ENCODE assay signal across 16 cellular contexts in the genomic region with DNA sequence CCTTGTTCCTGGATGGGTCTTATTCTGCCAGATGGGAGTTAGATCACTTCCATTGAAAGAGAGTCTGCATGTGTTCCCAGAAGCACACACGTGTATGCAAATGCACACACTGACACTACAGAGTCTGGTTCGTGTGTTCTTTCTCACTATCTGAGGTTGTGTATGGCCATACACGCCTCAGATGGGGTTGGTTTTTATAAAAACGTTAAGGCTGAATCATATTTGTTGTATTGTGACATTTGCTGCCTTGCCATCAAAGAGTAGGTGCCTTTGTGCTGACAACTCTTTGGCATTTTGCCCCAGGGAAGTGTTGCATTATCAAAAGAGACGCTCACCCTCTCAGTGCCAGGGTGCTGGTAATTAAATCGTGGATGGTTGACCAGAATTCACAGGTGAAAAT. TPM values are rescaled to one million over a fixed set of nuclear protein-coding genes. Genes with fewer than 3 reads are reported as not detected.
DNase-seq lines count a peak whose midpoint lies in the region; ATAC-seq and TF ChIP-seq lines count a peak whose summit lies in the region.
"Had no signal": no experiment of that assay in that cellular context is flagged by ENCODE, and none has a peak within 500 bp of the region (broad histone marks: within the 10 kb centered on the region; RNA-seq: fewer than 3 reads in every experiment).

No MANE protein-coding gene starts in this region.

- H3K79me2 ChIP-seq in SK-N-SH (ENCODE audit: insufficient read depth) = no peaks in the 10 kb centered on the region

- ATAC-seq in heart left ventricle = peak; percentile 20 to 72 (median 60)
- no peak for ATAC-seq in HG03565 (IDR thresholded peaks at IDR 0.05; ENCODE audit: unreplicated experiment)
- ATAC-seq: activated CD8-positive, alpha-beta T cell treated with anti-CD3 and anti-CD28 coated beads, Interleukin-2, amount 10 ng/mL, durations not matched to agents 7 days and 5 days had no signal

- H3F3A ChIP-seq in SK-N-SH (replicated peaks; ENCODE audit: insufficient read depth) = peaks cover 11% of the 10 kb centered on the region

- no peak for TF ChIP-seq EP300 in SK-N-SH (IDR thresholded peaks at IDR 0.05; ENCODE audit: borderline replicate concordance in 1 of 2, low read depth in 1 of 2, low read length in 1 of 2)

- H3K4me3 ChIP-seq in heart left ventricle = no peak overlapping the region
- no peak overlapping the region for H3K4me3 ChIP-seq in right atrium auricular region
- no peak overlapping the region for H3K4me3 ChIP-seq in SK-N-SH (ENCODE audit: low read depth in 2 of 2, low read length in 1 of 2)
- H3K4me3 ChIP-seq: ascending aorta, upper lobe of right lung had no signal

- H3K27me3 ChIP-seq in heart left ventricle = no peaks in the 10 kb centered on the region
- no peaks in the 10 kb centered on the region for H3K27me3 ChIP-seq in right atrium auricular region
- H3K27me3 ChIP-seq in SK-N-SH (ENCODE audit: insufficient read depth) = no peaks in the 10 kb centered on the region
- H3K27me3 ChIP-seq: ascending aorta, upper lobe of right lung had no signal

- TF ChIP-seq RAD21 in SK-N-SH (IDR thresholded peaks at IDR 0.05; ENCODE audit: low read length) = no peak

- H2AFZ ChIP-seq in SK-N-SH (ENCODE audit: low read depth) = no peak overlapping the region

- DNase-seq in heart left ventricle = peak in 2 of 5 donors; percentile 29 to 48
- DNase-seq in right atrium auricular region (ENCODE audit: low spot score) = no peak
- peak; percentile 60 to 84 for DNase-seq in NCI-H2081 (lab: John Stamatoyannopoulos, UW)
- no peak for DNase-seq in SK-N-SH
- peak; percentile 72 for DNase-seq in renal cortical epithelial cell (ENCODE audit: low read depth)
- DNase-seq in CD1c-positive myeloid dendritic cell (ENCODE audit: extremely low spot score) = no peak
- DNase-seq in epidermal melanocyte (ENCODE audit: insufficient read length, low spot score) = no peak
- DNase-seq: activated CD8-positive, alpha-beta T cell treated with anti-CD3 and anti-CD28 coated beads, Interleukin-2, amount 10 ng/mL, durations not matched to agents 7 days and 5 days; activated effector memory CD4-positive, alpha-beta T cell treated with Interleukin-2 at 50 U/mL for 16 hours; effector CD8-positive, alpha-beta T cell; NCI-H187 treated with DMSO at 0.1 percent for 48 hours; retina; stimulated activated CD4-positive, alpha-beta T cell treated with anti-CD3 and anti-CD28 coated beads, Interleukin-2, amount 100 ng/mL, for 48 hours; upper lobe of right lung had no signal

- no peak overlapping the region for H3K9ac ChIP-seq in SK-N-SH

- TF ChIP-seq CTCF in heart left ventricle (IDR thresholded peaks at IDR 0.05) = no peak
- TF ChIP-seq CTCF in right atrium auricular region (IDR thresholded peaks at IDR 0.05) = no peak
- no peak for TF ChIP-seq CTCF in SK-N-SH (IDR thresholded peaks at IDR 0.05)

- WGBS in heart left ventricle, 4 donors = 38 to 48% (median 43%) methylated on average over 6 of the region's 6 CpGs
- WGBS in SK-N-SH (ENCODE audit: low lambda C conversion rate) = 83% methylated on average over 6 of the region's 6 CpGs

- intact Hi-C loops in heart left ventricle (cut with DNase I) = no loop called here

- no peaks in the 10 kb centered on the region for H4K20me1 ChIP-seq in SK-N-SH (ENCODE audit: insufficient read depth)

- POLR2A ChIA-PET in SK-N-SH (lab: Yijun Ruan, JAX) = no interaction called here

- no peaks in the 10 kb centered on the region for H3K9me2 ChIP-seq in SK-N-SH

- H3K4me1 ChIP-seq in heart left ventricle (peaks cover 0 to 20% (median 9%) of the 10 kb centered on the region in 12 donors), right atrium auricular region (no peaks in the 10 kb centered on the region), SK-N-SH (ENCODE audit: control insufficient read depth in 1 of 2, insufficient read depth in 2 of 2, low read depth in 1 of 2, low read length in 1 of 2) (peaks cover 14 to 25% of the 10 kb centered on the region in 2 experiments; a peak in 3 of 4 replicates)
- H3K4me1 ChIP-seq: ascending aorta, upper lobe of right lung had no signal

- no peaks in the 10 kb centered on the region for H3K9me3 ChIP-seq in heart left ventricle
- no peaks in the 10 kb centered on the region for H3K9me3 ChIP-seq in right atrium auricular region
- H3K9me3 ChIP-seq in SK-N-SH = no peaks in the 10 kb centered on the region
- H3K9me3 ChIP-seq: ascending aorta, upper lobe of right lung had no signal

- H3K36me3 ChIP-seq in heart left ventricle (no peaks in the 10 kb centered on the region), right atrium auricular region (no peaks in the 10 kb centered on the region), SK-N-SH (replicated peaks in 1 of 2; ENCODE audit: control insufficient read depth in 1 of 2, insufficient read depth in 2 of 2, low read length in 1 of 2) (no peaks in the 10 kb centered on the region)
- H3K36me3 ChIP-seq: ascending aorta, upper lobe of right lung had no signal

- TF ChIP-seq POLR2A in heart left ventricle (IDR thresholded peaks at IDR 0.05) = no peak

- H3K27ac ChIP-seq in heart left ventricle (no peak overlapping the region), right atrium auricular region (no peak overlapping the region), SK-N-SH (ENCODE audit: low read depth in 2 of 2, low read length in 1 of 2) (no peak overlapping the region; a peak in 1 of 4 replicates)
- H3K27ac ChIP-seq: ascending aorta, upper lobe of right lung had no signal

- no peak overlapping the region for H3K4me2 ChIP-seq in SK-N-SH

- CTCF ChIA-PET in SK-N-SH (lab: Yijun Ruan, JAX) = interaction anchor here (0.9 to 2.4 kb wide), 4 partner anchors 12 to 105 kb away, joined by 3 to 7 read pairs (median 4); no protein-coding TSS in a partner anchor

TF ChIP-seq in SK-N-SH, 30 proteins besides CTCF, POLR2A, EP300 and RAD21:
- TF ChIP-seq, protein P1, sequence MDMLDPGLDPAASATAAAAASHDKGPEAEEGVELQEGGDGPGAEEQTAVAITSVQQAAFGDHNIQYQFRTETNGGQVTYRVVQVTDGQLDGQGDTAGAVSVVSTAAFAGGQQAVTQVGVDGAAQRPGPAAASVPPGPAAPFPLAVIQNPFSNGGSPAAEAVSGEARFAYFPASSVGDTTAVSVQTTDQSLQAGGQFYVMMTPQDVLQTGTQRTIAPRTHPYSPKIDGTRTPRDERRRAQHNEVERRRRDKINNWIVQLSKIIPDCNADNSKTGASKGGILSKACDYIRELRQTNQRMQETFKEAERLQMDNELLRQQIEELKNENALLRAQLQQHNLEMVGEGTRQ (IDR thresholded peaks at IDR 0.05; ENCODE audit: borderline replicate concordance, low read depth, low read length) = no peak
- TF ChIP-seq NFIC (IDR thresholded peaks at IDR 0.05; ENCODE audit: borderline replicate concordance) = peak; percentile 10; the same call in 1 of the 2 replicates
- no peak for TF ChIP-seq MXI1 (IDR thresholded peaks at IDR 0.05; ENCODE audit: low read depth, low read length)
- TF ChIP-seq, protein P2, sequence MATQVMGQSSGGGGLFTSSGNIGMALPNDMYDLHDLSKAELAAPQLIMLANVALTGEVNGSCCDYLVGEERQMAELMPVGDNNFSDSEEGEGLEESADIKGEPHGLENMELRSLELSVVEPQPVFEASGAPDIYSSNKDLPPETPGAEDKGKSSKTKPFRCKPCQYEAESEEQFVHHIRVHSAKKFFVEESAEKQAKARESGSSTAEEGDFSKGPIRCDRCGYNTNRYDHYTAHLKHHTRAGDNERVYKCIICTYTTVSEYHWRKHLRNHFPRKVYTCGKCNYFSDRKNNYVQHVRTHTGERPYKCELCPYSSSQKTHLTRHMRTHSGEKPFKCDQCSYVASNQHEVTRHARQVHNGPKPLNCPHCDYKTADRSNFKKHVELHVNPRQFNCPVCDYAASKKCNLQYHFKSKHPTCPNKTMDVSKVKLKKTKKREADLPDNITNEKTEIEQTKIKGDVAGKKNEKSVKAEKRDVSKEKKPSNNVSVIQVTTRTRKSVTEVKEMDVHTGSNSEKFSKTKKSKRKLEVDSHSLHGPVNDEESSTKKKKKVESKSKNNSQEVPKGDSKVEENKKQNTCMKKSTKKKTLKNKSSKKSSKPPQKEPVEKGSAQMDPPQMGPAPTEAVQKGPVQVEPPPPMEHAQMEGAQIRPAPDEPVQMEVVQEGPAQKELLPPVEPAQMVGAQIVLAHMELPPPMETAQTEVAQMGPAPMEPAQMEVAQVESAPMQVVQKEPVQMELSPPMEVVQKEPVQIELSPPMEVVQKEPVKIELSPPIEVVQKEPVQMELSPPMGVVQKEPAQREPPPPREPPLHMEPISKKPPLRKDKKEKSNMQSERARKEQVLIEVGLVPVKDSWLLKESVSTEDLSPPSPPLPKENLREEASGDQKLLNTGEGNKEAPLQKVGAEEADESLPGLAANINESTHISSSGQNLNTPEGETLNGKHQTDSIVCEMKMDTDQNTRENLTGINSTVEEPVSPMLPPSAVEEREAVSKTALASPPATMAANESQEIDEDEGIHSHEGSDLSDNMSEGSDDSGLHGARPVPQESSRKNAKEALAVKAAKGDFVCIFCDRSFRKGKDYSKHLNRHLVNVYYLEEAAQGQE (IDR thresholded peaks at IDR 0.05; ENCODE audit: low read depth, low read length) = no peak
- no peak for TF ChIP-seq CHD2 (IDR thresholded peaks at IDR 0.05; ENCODE audit: low read length, partially characterized antibody)
- TF ChIP-seq, protein P3, sequence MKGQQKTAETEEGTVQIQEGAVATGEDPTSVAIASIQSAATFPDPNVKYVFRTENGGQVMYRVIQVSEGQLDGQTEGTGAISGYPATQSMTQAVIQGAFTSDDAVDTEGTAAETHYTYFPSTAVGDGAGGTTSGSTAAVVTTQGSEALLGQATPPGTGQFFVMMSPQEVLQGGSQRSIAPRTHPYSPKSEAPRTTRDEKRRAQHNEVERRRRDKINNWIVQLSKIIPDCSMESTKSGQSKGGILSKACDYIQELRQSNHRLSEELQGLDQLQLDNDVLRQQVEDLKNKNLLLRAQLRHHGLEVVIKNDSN (IDR thresholded peaks at IDR 0.05; ENCODE audit: borderline replicate concordance, low read depth) = no peak
- no peak for TF ChIP-seq RFX5 (IDR thresholded peaks at IDR 0.05; ENCODE audit: low read length)
- no peak for TF ChIP-seq YY1 (IDR thresholded peaks at IDR 0.05; ENCODE audit: low read depth)
- TF ChIP-seq SIN3A (IDR thresholded peaks at IDR 0.05; ENCODE audit: borderline replicate concordance, low read depth, low read length) = no peak
TF ChIP-seq in SK-N-SH: peak in this region for 1.

RNA-seq across cellular contexts. Expression of a gene that starts 37.7 kb away (rescaled TPM):
- total RNA-seq in heart left ventricle (10 to 100 TPM; 20.0 to 62.9 (median 40.3) TPM), right atrium auricular region (10 to 100 TPM; 16.6 to 28.0 TPM), renal cortical epithelial cell (41.8 and 97.6 TPM in 2 replicates)
- polyA plus RNA-seq in heart left ventricle (1 to 10 TPM; 4.8 to 6.6 TPM), SK-N-SH (2012; rRNA removed) (11.6 and 19.8 TPM in 2 replicates)
- 12.1 and 15.5 TPM in 2 replicates for polyA plus RNA-seq in SK-N-SH (2012; cell fraction: cytosol; rRNA removed)
- 15.1 and 30.9 TPM in 2 replicates for polyA plus RNA-seq in SK-N-SH (2012; cell fraction: nucleus; rRNA removed)

Comparison
In these comparisons a context has a peak if more than half of its experiments do, and no peak if none do; other contexts are left out.
1. DNase-seq: peak in NCI-H2081 (2 of 2) and renal cortical epithelial cell (single experiment); none in right atrium auricular region (single experiment), SK-N-SH (single experiment), CD1c-positive myeloid dendritic cell (single experiment) and epidermal melanocyte (single experiment).